ENCODE assay signal across 2 cellular contexts in genomic region chr7:101617451-101618206, GRCh38.
TF ChIP-seq lines count a peak whose summit lies in the region.

No MANE protein-coding gene starts in this region.

TF ChIP-seq in GM23338, 12 proteins besides CTCF, POLR2A, EP300 and RAD21 (continued from another document):
- TF ChIP-seq, protein P1, sequence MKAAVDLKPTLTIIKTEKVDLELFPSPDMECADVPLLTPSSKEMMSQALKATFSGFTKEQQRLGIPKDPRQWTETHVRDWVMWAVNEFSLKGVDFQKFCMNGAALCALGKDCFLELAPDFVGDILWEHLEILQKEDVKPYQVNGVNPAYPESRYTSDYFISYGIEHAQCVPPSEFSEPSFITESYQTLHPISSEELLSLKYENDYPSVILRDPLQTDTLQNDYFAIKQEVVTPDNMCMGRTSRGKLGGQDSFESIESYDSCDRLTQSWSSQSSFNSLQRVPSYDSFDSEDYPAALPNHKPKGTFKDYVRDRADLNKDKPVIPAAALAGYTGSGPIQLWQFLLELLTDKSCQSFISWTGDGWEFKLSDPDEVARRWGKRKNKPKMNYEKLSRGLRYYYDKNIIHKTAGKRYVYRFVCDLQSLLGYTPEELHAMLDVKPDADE (IDR thresholded peaks at IDR 0.05): no peak
- TF ChIP-seq ZNF331 (CRISPR knock-in tag; IDR thresholded peaks at IDR 0.05; ENCODE audit: low read depth): no peak
- no peak for TF ChIP-seq POLR2AphosphoS5 (IDR thresholded peaks at IDR 0.05; ENCODE audit: low read depth)
- TF ChIP-seq, protein P2, sequence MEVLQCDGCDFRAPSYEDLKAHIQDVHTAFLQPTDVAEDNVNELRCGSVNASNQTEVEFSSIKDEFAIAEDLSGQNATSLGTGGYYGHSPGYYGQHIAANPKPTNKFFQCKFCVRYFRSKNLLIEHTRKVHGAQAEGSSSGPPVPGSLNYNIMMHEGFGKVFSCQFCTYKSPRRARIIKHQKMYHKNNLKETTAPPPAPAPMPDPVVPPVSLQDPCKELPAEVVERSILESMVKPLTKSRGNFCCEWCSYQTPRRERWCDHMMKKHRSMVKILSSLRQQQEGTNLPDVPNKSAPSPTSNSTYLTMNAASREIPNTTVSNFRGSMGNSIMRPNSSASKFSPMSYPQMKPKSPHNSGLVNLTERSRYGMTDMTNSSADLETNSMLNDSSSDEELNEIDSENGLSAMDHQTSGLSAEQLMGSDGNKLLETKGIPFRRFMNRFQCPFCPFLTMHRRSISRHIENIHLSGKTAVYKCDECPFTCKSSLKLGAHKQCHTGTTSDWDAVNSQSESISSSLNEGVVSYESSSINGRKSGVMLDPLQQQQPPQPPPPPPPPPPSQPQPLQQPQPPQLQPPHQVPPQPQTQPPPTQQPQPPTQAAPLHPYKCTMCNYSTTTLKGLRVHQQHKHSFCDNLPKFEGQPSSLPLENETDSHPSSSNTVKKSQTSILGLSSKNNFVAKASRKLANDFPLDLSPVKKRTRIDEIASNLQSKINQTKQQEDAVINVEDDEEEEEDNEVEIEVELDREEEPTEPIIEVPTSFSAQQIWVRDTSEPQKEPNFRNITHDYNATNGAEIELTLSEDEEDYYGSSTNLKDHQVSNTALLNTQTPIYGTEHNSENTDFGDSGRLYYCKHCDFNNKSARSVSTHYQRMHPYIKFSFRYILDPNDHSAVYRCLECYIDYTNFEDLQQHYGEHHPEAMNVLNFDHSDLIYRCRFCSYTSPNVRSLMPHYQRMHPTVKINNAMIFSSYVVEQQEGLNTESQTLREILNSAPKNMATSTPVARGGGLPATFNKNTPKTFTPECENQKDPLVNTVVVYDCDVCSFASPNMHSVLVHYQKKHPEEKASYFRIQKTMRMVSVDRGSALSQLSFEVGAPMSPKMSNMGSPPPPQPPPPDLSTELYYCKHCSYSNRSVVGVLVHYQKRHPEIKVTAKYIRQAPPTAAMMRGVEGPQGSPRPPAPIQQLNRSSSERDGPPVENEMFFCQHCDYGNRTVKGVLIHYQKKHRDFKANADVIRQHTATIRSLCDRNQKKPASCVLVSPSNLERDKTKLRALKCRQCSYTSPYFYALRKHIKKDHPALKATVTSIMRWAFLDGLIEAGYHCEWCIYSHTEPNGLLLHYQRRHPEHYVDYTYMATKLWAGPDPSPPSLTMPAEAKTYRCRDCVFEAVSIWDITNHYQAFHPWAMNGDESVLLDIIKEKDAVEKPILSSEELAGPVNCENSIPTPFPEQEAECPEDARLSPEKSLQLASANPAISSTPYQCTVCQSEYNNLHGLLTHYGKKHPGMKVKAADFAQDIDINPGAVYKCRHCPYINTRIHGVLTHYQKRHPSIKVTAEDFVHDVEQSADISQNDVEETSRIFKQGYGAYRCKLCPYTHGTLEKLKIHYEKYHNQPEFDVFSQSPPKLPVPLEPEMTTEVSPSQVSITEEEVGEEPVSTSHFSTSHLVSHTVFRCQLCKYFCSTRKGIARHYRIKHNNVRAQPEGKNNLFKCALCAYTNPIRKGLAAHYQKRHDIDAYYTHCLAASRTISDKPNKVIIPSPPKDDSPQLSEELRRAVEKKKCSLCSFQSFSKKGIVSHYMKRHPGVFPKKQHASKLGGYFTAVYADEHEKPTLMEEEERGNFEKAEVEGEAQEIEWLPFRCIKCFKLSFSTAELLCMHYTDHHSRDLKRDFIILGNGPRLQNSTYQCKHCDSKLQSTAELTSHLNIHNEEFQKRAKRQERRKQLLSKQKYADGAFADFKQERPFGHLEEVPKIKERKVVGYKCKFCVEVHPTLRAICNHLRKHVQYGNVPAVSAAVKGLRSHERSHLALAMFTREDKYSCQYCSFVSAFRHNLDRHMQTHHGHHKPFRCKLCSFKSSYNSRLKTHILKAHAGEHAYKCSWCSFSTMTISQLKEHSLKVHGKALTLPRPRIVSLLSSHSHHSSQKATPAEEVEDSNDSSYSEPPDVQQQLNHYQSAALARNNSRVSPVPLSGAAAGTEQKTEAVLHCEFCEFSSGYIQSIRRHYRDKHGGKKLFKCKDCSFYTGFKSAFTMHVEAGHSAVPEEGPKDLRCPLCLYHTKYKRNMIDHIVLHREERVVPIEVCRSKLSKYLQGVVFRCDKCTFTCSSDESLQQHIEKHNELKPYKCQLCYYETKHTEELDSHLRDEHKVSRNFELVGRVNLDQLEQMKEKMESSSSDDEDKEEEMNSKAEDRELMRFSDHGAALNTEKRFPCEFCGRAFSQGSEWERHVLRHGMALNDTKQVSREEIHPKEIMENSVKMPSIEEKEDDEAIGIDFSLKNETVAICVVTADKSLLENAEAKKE (CRISPR knock-in tag; IDR thresholded peaks at IDR 0.05): no peak
- TF ChIP-seq EZH2phosphoT487 (IDR thresholded peaks at IDR 0.05; ENCODE audit: unreplicated experiment): no peak
- TF ChIP-seq, protein P3, sequence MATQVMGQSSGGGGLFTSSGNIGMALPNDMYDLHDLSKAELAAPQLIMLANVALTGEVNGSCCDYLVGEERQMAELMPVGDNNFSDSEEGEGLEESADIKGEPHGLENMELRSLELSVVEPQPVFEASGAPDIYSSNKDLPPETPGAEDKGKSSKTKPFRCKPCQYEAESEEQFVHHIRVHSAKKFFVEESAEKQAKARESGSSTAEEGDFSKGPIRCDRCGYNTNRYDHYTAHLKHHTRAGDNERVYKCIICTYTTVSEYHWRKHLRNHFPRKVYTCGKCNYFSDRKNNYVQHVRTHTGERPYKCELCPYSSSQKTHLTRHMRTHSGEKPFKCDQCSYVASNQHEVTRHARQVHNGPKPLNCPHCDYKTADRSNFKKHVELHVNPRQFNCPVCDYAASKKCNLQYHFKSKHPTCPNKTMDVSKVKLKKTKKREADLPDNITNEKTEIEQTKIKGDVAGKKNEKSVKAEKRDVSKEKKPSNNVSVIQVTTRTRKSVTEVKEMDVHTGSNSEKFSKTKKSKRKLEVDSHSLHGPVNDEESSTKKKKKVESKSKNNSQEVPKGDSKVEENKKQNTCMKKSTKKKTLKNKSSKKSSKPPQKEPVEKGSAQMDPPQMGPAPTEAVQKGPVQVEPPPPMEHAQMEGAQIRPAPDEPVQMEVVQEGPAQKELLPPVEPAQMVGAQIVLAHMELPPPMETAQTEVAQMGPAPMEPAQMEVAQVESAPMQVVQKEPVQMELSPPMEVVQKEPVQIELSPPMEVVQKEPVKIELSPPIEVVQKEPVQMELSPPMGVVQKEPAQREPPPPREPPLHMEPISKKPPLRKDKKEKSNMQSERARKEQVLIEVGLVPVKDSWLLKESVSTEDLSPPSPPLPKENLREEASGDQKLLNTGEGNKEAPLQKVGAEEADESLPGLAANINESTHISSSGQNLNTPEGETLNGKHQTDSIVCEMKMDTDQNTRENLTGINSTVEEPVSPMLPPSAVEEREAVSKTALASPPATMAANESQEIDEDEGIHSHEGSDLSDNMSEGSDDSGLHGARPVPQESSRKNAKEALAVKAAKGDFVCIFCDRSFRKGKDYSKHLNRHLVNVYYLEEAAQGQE (IDR thresholded peaks at IDR 0.05; ENCODE audit: unreplicated experiment): no peak
- no peak for TF ChIP-seq STAT1 (IDR thresholded peaks at IDR 0.05; ENCODE audit: unreplicated experiment)
- no peak for TF ChIP-seq NANOG (IDR thresholded peaks at IDR 0.05; ENCODE audit: borderline replicate concordance)
- no peak for TF ChIP-seq EZH2 (IDR thresholded peaks at IDR 0.05; ENCODE audit: low read depth, unreplicated experiment)

TF ChIP-seq in K562, 482 proteins besides CTCF, POLR2A, EP300 and RAD21:
- TF ChIP-seq, protein P4, sequence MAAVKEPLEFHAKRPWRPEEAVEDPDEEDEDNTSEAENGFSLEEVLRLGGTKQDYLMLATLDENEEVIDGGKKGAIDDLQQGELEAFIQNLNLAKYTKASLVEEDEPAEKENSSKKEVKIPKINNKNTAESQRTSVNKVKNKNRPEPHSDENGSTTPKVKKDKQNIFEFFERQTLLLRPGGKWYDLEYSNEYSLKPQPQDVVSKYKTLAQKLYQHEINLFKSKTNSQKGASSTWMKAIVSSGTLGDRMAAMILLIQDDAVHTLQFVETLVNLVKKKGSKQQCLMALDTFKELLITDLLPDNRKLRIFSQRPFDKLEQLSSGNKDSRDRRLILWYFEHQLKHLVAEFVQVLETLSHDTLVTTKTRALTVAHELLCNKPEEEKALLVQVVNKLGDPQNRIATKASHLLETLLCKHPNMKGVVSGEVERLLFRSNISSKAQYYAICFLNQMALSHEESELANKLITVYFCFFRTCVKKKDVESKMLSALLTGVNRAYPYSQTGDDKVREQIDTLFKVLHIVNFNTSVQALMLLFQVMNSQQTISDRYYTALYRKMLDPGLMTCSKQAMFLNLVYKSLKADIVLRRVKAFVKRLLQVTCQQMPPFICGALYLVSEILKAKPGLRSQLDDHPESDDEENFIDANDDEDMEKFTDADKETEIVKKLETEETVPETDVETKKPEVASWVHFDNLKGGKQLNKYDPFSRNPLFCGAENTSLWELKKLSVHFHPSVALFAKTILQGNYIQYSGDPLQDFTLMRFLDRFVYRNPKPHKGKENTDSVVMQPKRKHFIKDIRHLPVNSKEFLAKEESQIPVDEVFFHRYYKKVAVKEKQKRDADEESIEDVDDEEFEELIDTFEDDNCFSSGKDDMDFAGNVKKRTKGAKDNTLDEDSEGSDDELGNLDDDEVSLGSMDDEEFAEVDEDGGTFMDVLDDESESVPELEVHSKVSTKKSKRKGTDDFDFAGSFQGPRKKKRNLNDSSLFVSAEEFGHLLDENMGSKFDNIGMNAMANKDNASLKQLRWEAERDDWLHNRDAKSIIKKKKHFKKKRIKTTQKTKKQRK (IDR thresholded peaks at IDR 0.05; ENCODE audit: borderline replicate concordance, low read depth, low read length): no peak
- TF ChIP-seq IFI16 (CRISPR knock-in tag; IDR thresholded peaks at IDR 0.05) (no peak), TAF7 (tag; IDR thresholded peaks at IDR 0.05) (no peak), ZFP36 (IDR thresholded peaks at IDR 0.05; ENCODE audit: low read depth, low read length, partially characterized antibody) (peak; percentile 81), CREB1 (IDR thresholded peaks at IDR 0.05) (no peak), CREB1 (CRISPR knock-in tag; IDR thresholded peaks at IDR 0.05) (no peak), ELF1 (tag; IDR thresholded peaks at IDR 0.05) (no peak), NR2C2 (CRISPR knock-in tag; IDR thresholded peaks at IDR 0.05) (0 out of 2 replicates have a peak, but pooled peaks have one; percentile 51), NR2C2 (tag; IDR thresholded peaks at IDR 0.05) (no peak), MYNN (IDR thresholded peaks at IDR 0.05) (no peak), MYNN (CRISPR knock-in tag; IDR thresholded peaks at IDR 0.05) (no peak)
